8 cellular contexts compared by ENCODE assay signal in the genomic region with DNA sequence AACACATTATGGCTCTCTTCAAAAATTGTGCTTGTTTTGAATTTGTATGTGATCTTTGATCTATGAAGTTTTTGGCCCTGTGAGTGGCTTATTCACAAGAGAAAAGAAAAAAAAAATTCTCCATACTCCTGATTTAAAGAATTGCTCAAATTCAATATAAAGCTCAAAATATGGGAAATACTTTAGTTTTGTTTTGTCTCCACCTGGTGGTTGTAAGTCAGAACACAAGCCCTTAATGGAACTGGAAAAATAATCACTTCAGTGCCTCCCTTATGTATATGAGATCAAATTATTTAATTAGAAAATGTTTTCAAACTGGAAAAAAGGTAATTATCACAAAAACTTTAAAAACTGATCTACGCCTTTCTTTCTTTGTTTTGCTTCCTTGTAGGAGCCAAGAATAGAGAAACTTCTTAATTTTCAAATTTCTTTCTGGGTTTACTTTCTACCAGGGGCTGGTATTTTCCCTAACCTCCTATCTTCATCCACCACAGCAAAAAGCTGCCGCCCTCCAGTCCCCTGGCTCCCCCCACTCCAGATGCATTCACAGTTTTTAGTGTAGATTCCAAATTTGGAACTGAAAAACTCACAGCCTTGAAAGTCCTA. TPM values are rescaled to one million over a fixed set of nuclear protein-coding genes. Genes with fewer than 3 reads are reported as not detected.
A peak's percentile ranks its signal among the peaks of the same experiment; 100 is the strongest.
DNase-seq lines count a peak whose midpoint lies in the region; ATAC-seq, FAIRE-seq and TF ChIP-seq lines count a peak whose summit lies in the region.

No MANE protein-coding gene starts in this region.

- no peak overlapping the region for H2BK12ac ChIP-seq in H1 (ENCODE audit: low read depth, low read length)

- H3K18ac ChIP-seq in H1 (ENCODE audit: extremely low read depth, low read length) = no peak overlapping the region

- no peak overlapping the region for H3K56ac ChIP-seq in H1 (replicated peaks; ENCODE audit: insufficient read length, low read depth, low read length)

- H3K4ac ChIP-seq in H1 (replicated peaks; ENCODE audit: insufficient read length, low read depth, low read length) = no peak overlapping the region

- TF ChIP-seq RAD21 in H1 (IDR thresholded peaks at IDR 0.05 in 1 of 2, conservative IDR thresholded peaks at IDR 0.05 in 1 of 2; ENCODE audit: low read depth in 2 of 2, low read length in 2 of 2) = peak; percentile 75 to 80

- no peak for TF ChIP-seq POLR2A in H1 (IDR thresholded peaks at IDR 0.05; ENCODE audit: control extremely low read depth in 1 of 2, low read depth in 2 of 2, low read length in 2 of 2)

- H3K4me3 ChIP-seq in Panc1 (ENCODE audit: low read depth in 2 of 2, low read length in 2 of 2) = no peak overlapping the region
- no peak overlapping the region for H3K4me3 ChIP-seq in H1 (ENCODE audit: extremely low read depth in 1 of 4, insufficient read depth in 2 of 4, low read depth in 3 of 4, low read length in 4 of 4)

- H3K79me2 ChIP-seq in H1 (ENCODE audit: control insufficient read depth in 1 of 2, insufficient read depth in 2 of 2, low read length in 2 of 2) = no peaks in the 10 kb centered on the region

- H2BK15ac ChIP-seq in H1 (ENCODE audit: low read length) = no peak overlapping the region

- H4K8ac ChIP-seq in H1 (ENCODE audit: extremely low read depth, insufficient read depth, low read length) = no peak overlapping the region

- H3K27ac ChIP-seq in Panc1 (ENCODE audit: low read length) (peak overlapping the region; percentile 71; the same call in 1 of the 2 replicates), H1 (ENCODE audit: low read depth, low read length) (no peak overlapping the region)

- peak; percentile 64 for DNase-seq in G401 (ENCODE audit: low spot score)
- peak; percentile 61 to 74 for DNase-seq in Kasumi-1 (lab: John Stamatoyannopoulos, UW)
- DNase-seq in Panc1 (ENCODE audit: low read depth, low spot score) = peak; percentile 61
- DNase-seq in H1 (ENCODE audit: low read depth in 1 of 2, low spot score in 2 of 2) = no peak
- DNase-seq in mucosa of gallbladder (ENCODE audit: low spot score) = peak; percentile 21
- DNase-seq in HK-2 (ENCODE audit: unreplicated experiment) = no peak
- DNase-seq in mesenteric fat pad (ENCODE audit: low spot score) = no peak
- no peak for DNase-seq in NCI-H226

- H3K23ac ChIP-seq in H1 (ENCODE audit: insufficient read length) = no peak overlapping the region

- H2BK5ac ChIP-seq in H1 (ENCODE audit: low read depth, low read length) = no peak overlapping the region

- H2AK5ac ChIP-seq in H1 (ENCODE audit: low read depth, low read length) = no peak overlapping the region

- FAIRE-seq in H1 (lab: Jason Lieb, UNC) = no peak

- in situ Hi-C loops in G401 (cut with HindIII; ENCODE audit: low sequenced_read_pairs) = no loop called here
- in situ Hi-C loops in Panc1 (cut with HindIII; ENCODE audit: low pct_unique_long_range_greater_than_20kb, low sequenced_read_pairs) = no loop called here

- TF ChIP-seq CTCF in Panc1 (IDR thresholded peaks at IDR 0.05) = peak; percentile 76
- peak in 2 of 3 experiments; percentile 44 to 54; a peak in 2 of 4 replicates for TF ChIP-seq CTCF in H1 (IDR thresholded peaks at IDR 0.05; ENCODE audit: control extremely low read depth in 1 of 3, insufficient read depth in 1 of 3, low read depth in 1 of 3, low read length in 3 of 3)

- peak; percentile 39; the same call in 1 of the 2 replicates for ATAC-seq in Panc1

- WGBS in H1 (ENCODE audit: extremely low coverage in 1 of 2, insufficient coverage in 1 of 2, insufficient read length in 1 of 2, insufficient replicate concordance in 2 of 2, low coverage in 1 of 2, low lambda C conversion rate in 2 of 2, missing lambda C conversion rate in 1 of 2), 2 experiments = 18% methylated on average over 2 of the region's 2 CpGs; no CpG with 5 or more reads in 1 of the 2 experiments

- H4K91ac ChIP-seq in H1 (replicated peaks; ENCODE audit: insufficient read length, low read length) = no peak overlapping the region

- POLR2A ChIA-PET in Panc1 (lab: Charles Lee) = interaction anchor here (0.5 to 0.6 kb wide), 2 partner anchors 88 to 527 kb away, joined by 3 to 5 read pairs; no protein-coding TSS in a partner anchor
- POLR2A ChIA-PET in H1 (lab: Charles Lee; ENCODE audit: partially characterized antibody) = interaction anchor here (0.6 to 1.3 kb wide), 7 partner anchors 9 to 268 kb away, joined by 3 to 4 read pairs (median 3); no protein-coding TSS in a partner anchor

- H2BK120ac ChIP-seq in H1 (replicated peaks; ENCODE audit: low read depth, low read length) = no peak overlapping the region

- no peak for TF ChIP-seq EP300 in H1 (IDR thresholded peaks at IDR 0.05; ENCODE audit: borderline replicate concordance in 1 of 2, low read depth in 2 of 2, low read length in 2 of 2)

- intact Hi-C loops in Panc1 (cut with micrococcal nuclease; ENCODE audit: unreplicated experiment) = loop anchor here (1.0 to 5.0 kb wide), 4 partner anchors 84 to 269 kb away; no protein-coding TSS in a partner anchor

- H3K14ac ChIP-seq in H1 (ENCODE audit: insufficient read length) = no peak overlapping the region

- H4K5ac ChIP-seq in H1 (ENCODE audit: insufficient read length, low read depth, low read length) = no peak overlapping the region

- H3K36me3 ChIP-seq in Panc1 (ENCODE audit: control insufficient read depth, insufficient read depth, low read length) = no peaks in the 10 kb centered on the region
- no peaks in the 10 kb centered on the region for H3K36me3 ChIP-seq in H1 (ENCODE audit: control insufficient read depth in 2 of 4, insufficient read depth in 4 of 4, low read length in 3 of 4)

- BruUV-seq in Panc1 (replicated peaks; lab: Mats Ljungman, UMichigan) = no TSS peak

- H3K4me1 ChIP-seq in Panc1 (ENCODE audit: control insufficient read depth, insufficient read depth, low read length) (peaks cover 18% of the 10 kb centered on the region), H1 (replicated peaks in 1 of 4; ENCODE audit: control insufficient read depth in 3 of 4, insufficient read depth in 4 of 4, low read length in 3 of 4) (no peaks in the 10 kb centered on the region)

- no peaks in the 10 kb centered on the region for H4K20me1 ChIP-seq in H1 (replicated peaks in 1 of 2; ENCODE audit: control insufficient read depth in 1 of 2, insufficient read depth in 2 of 2, low read length in 2 of 2)

- H3K23me2 ChIP-seq in H1 (ENCODE audit: low read depth, low read length) = no peaks in the 10 kb centered on the region

- no peak overlapping the region for H2BK20ac ChIP-seq in H1 (ENCODE audit: low read length)

- H3K27me3 ChIP-seq in Panc1 (ENCODE audit: control insufficient read depth, insufficient read depth, low read length) (no peaks in the 10 kb centered on the region), H1 (replicated peaks in 1 of 4; ENCODE audit: control insufficient read depth in 3 of 4, extremely low read depth in 1 of 4, insufficient read depth in 3 of 4, low read length in 3 of 4) (peaks cover 0 to 1% (median 0%) of the 10 kb centered on the region in 4 experiments; a peak in 1 of 7 replicates)

- CTCF ChIA-PET in Panc1 (lab: Charles Lee) (interaction anchor here (0.6 to 2.4 kb wide), 13 partner anchors 9 to 277 kb away, joined by 3 to 10 read pairs (median 4); partner anchors contain the start of gene TSC22D2), H1 (lab: Charles Lee; ENCODE audit: partially characterized antibody) (interaction anchor here (0.6 to 6.5 kb wide), 47 partner anchors 9 to 300 kb away, joined by 3 to 76 read pairs (median 4); partner anchors contain the start of gene TSC22D2)

- H2AFZ ChIP-seq in H1 (ENCODE audit: low read length) = no peak overlapping the region

- no peak overlapping the region for H3K9ac ChIP-seq in H1 (replicated peaks in 1 of 4; ENCODE audit: extremely low read depth in 1 of 4, low read depth in 3 of 4, low read length in 3 of 4)

- H3K9me3 ChIP-seq in Panc1 (ENCODE audit: control insufficient read depth, insufficient read depth, low read depth, low read length) = no peaks in the 10 kb centered on the region
- peaks cover 3 to 4% of the 10 kb centered on the region in 2 experiments for H3K9me3 ChIP-seq in H1 (ENCODE audit: insufficient read depth in 2 of 2, low read depth in 1 of 2, low read length in 1 of 2)

- no peak overlapping the region for H3K4me2 ChIP-seq in H1 (ENCODE audit: insufficient read depth in 1 of 2, low read depth in 2 of 2, low read length in 2 of 2)

- H3K79me1 ChIP-seq in H1 (ENCODE audit: low read depth, low read length) = no peaks in the 10 kb centered on the region

TF ChIP-seq in H1, 55 proteins besides CTCF, POLR2A, EP300 and RAD21:
- no peak for TF ChIP-seq BRCA1 (IDR thresholded peaks at IDR 0.05; ENCODE audit: low read depth, low read length)
TF ChIP-seq in H1: peak in this region for 0.

RNA-seq across cellular contexts. Expression of gene SERP1, which starts 50.6 kb away (rescaled TPM):
- 66.4 and 75.1 TPM in 2 replicates for total RNA-seq in G401 (2014; rRNA removed; shearing (Covaris generic))
- total RNA-seq in Panc1 (2021; ENCODE audit: unreplicated experiment) = 75.0 TPM
- 204 TPM for polyA plus RNA-seq in Panc1 (2012; ENCODE audit: insufficient read length)
- total RNA-seq in H1 (2021; fragmentation: NEBNext Ultra II Directional; extraction: Animal tissue kit (Norgen Biotek cat#: 25700)) = 98.2 and 111 TPM in 2 replicates
- 90.3 and 167 TPM in 2 replicates for polyA plus RNA-seq in H1 (2011; rRNA removed)
- polyA plus RNA-seq in H1 (2011; cell fraction: cytosol; rRNA removed) = 115 TPM
- polyA plus RNA-seq in H1 (2011; cell fraction: nucleus; rRNA removed) = 91.6 TPM
- 60.7 to 77.7 TPM (median 70.0 TPM) in 4 replicates for polyA plus RNA-seq in H1 (2012, experiment 1 of 2)
- 30.7 TPM for polyA plus RNA-seq in H1 (2012, experiment 2 of 2)
- 72.6 TPM for polyA plus RNA-seq in H1 (2013, experiment 1 of 2)
- 79.6 TPM for polyA plus RNA-seq in H1 (2013, experiment 2 of 2)
- polyA minus RNA-seq in H1 (2011; rRNA and poly(A)+ RNA removed) = 29.8 and 37.0 TPM in 2 replicates
- polyA minus RNA-seq in H1 (2011; cell fraction: cytosol; rRNA and poly(A)+ RNA removed) = 113 TPM
- 96.7 TPM for polyA minus RNA-seq in H1 (2011; cell fraction: nucleus; rRNA and poly(A)+ RNA removed)
- 116 TPM for total RNA-seq in mucosa of gallbladder
- total RNA-seq in mesenteric fat pad = 85.2 TPM

RNA-seq across cellular contexts. Expression of gene EIF2A, which starts 50.9 kb away (rescaled TPM):
- total RNA-seq in G401 (2014; rRNA removed; shearing (Covaris generic)) = 196 and 269 TPM in 2 replicates
- total RNA-seq in Panc1 (2021; ENCODE audit: unreplicated experiment) (70.0 TPM), mucosa of gallbladder (63.4 TPM), mesenteric fat pad (77.2 TPM)
- polyA plus RNA-seq in Panc1 (2012; ENCODE audit: insufficient read length) = 42.4 TPM
- total RNA-seq in H1 (2021; fragmentation: NEBNext Ultra II Directional; extraction: Animal tissue kit (Norgen Biotek cat#: 25700)) = 87.5 and 91.6 TPM in 2 replicates
- polyA plus RNA-seq in H1 (2011; rRNA removed) = 32.1 and 59.3 TPM in 2 replicates
- 71.8 TPM for polyA plus RNA-seq in H1 (2011; cell fraction: cytosol; rRNA removed)
- 31.5 TPM for polyA plus RNA-seq in H1 (2011; cell fraction: nucleus; rRNA removed)
- 44.9 to 86.0 TPM (median 57.5 TPM) in 4 replicates for polyA plus RNA-seq in H1 (2012, experiment 1 of 2)
- 9.7 TPM for polyA plus RNA-seq in H1 (2012, experiment 2 of 2)
- 84.7 TPM for polyA plus RNA-seq in H1 (2013, experiment 1 of 2)
- 75.5 TPM for polyA plus RNA-seq in H1 (2013, experiment 2 of 2)
- polyA minus RNA-seq in H1 (2011; rRNA and poly(A)+ RNA removed) = 103 and 125 TPM in 2 replicates
- 36.3 TPM for polyA minus RNA-seq in H1 (2011; cell fraction: cytosol; rRNA and poly(A)+ RNA removed)
- polyA minus RNA-seq in H1 (2011; cell fraction: nucleus; rRNA and poly(A)+ RNA removed) = 109 TPM

Comparison
In these comparisons a context has a peak if more than half of its experiments do, and no peak if none do; other contexts are left out.
1. DNase-seq: peak in G401 (single experiment), Kasumi-1 (2 of 2), Panc1 (single experiment) and mucosa of gallbladder (single experiment); none in H1 (0 of 2), HK-2 (single experiment), mesenteric fat pad (single experiment) and NCI-H226 (single experiment).